Comparison of ENCODE assay signal across 22 cellular contexts in genomic region chr16:14602443-14602963, GRCh38.
"Had no signal": no experiment of that assay in that cellular context is flagged by ENCODE, and none has a peak within 500 bp of the region (broad histone marks: within the 10 kb centered on the region; RNA-seq: fewer than 3 reads in every experiment).

No MANE protein-coding gene starts in this region.

- H3K9me3 ChIP-seq: ascending aorta, lower lobe of right lung, uterus had no signal

- H3K36me3 ChIP-seq: uterus had no signal

- H3K4me3 Mint-ChIP-seq: activated CD4-positive, alpha-beta T cell treated with anti-CD3 and anti-CD28 coated beads for 36 hours; activated CD8-positive, alpha-beta memory T cell treated with anti-CD3 and anti-CD28 coated beads, Interleukin-2, amount 10 ng/mL, durations not matched to agents 7 days and 5 days; dendritic cell treated with granulocyte-macrophage colony-stimulating factor and Interleukin-4, amounts not matched to agents 40 ng/mL and 50 ng/mL, for 4 days; neural crest cell had no signal

- H3K9me3 Mint-ChIP-seq: activated naive CD4-positive, alpha-beta T cell treated with anti-CD3 and anti-CD28 coated beads, Interleukin-2, amount 50 U/mL, for 72 hours; dendritic cell treated with granulocyte-macrophage colony-stimulating factor and Interleukin-4, amounts not matched to agents 40 ng/mL and 50 ng/mL, for 4 days; naive B cell; neural crest cell had no signal

- H3K4me1 Mint-ChIP-seq: activated CD4-positive, alpha-beta T cell treated with anti-CD3 and anti-CD28 coated beads for 36 hours; activated CD8-positive, alpha-beta memory T cell treated with anti-CD3 and anti-CD28 coated beads, Interleukin-2, amount 10 ng/mL, durations not matched to agents 7 days and 5 days; neural crest cell had no signal

- DNase-seq: activated CD4-positive, alpha-beta T cell treated with anti-CD3 and anti-CD28 coated beads for 36 hours; activated CD4-positive, alpha-beta T cell treated with anti-CD3 and anti-CD28 coated beads, Interleukin-2, amount 50 U/mL, for 48 hours; activated CD8-positive, alpha-beta memory T cell treated with anti-CD3 and anti-CD28 coated beads, Interleukin-2, amount 10 ng/mL, durations not matched to agents 7 days and 5 days; activated T-cell treated with anti-CD3 and anti-CD28 coated beads for 4 hours; brain microvascular endothelial cell; effector CD4-positive, alpha-beta T cell; erythroblast; foreskin fibroblast; lower lobe of right lung; mesendoderm; naive B cell; occipital lobe; retina; stimulated activated CD4-positive, alpha-beta T cell treated with anti-CD3 and anti-CD28 coated beads, Interleukin-4, amount 100 ng/mL, for 24 hours; T-helper 9 cell; trophoblast cell; uterus had no signal

- H3K4me1 ChIP-seq: ascending aorta, lower lobe of right lung, uterus had no signal

- H3K27me3 ChIP-seq: ascending aorta, brain microvascular endothelial cell, uterus had no signal

- H3K27ac ChIP-seq: ascending aorta, brain microvascular endothelial cell, lower lobe of right lung, uterus had no signal

- H3K27ac Mint-ChIP-seq: activated CD4-positive, alpha-beta T cell treated with anti-CD3 and anti-CD28 coated beads for 36 hours; activated CD8-positive, alpha-beta memory T cell treated with anti-CD3 and anti-CD28 coated beads, Interleukin-2, amount 10 ng/mL, durations not matched to agents 7 days and 5 days; dendritic cell treated with granulocyte-macrophage colony-stimulating factor and Interleukin-4, amounts not matched to agents 40 ng/mL and 50 ng/mL, for 4 days had no signal

- H3K4me3 ChIP-seq: ascending aorta, lower lobe of right lung, uterus had no signal

- ATAC-seq: activated CD4-positive, alpha-beta T cell treated with anti-CD3 and anti-CD28 coated beads for 36 hours; activated CD8-positive, alpha-beta memory T cell treated with anti-CD3 and anti-CD28 coated beads, Interleukin-2, amount 10 ng/mL, durations not matched to agents 7 days and 5 days; activated naive CD4-positive, alpha-beta T cell treated with anti-CD3 and anti-CD28 coated beads, Interleukin-2, amount 50 U/mL, for 72 hours; left lobe of liver; lower lobe of right lung had no signal

- H3K27me3 Mint-ChIP-seq: activated CD4-positive, alpha-beta T cell treated with anti-CD3 and anti-CD28 coated beads for 36 hours; activated CD8-positive, alpha-beta memory T cell treated with anti-CD3 and anti-CD28 coated beads, Interleukin-2, amount 10 ng/mL, durations not matched to agents 7 days and 5 days; dendritic cell treated with granulocyte-macrophage colony-stimulating factor and Interleukin-4, amounts not matched to agents 40 ng/mL and 50 ng/mL, for 4 days; naive B cell had no signal
